ENCODE assay signal across 1 cellular context in genomic region chr5:158273035-158273434, GRCh38.
A peak's percentile ranks its signal among the peaks of the same experiment; 100 is the strongest.
TF ChIP-seq lines count a peak whose summit lies in the region.

No MANE protein-coding gene starts in this region.

TF ChIP-seq in HEK293, 187 proteins besides CTCF, POLR2A, EP300 and RAD21 (continued from another document):
- 0 out of 2 replicates have a peak, but pooled peaks have one; percentile 19 for TF ChIP-seq ZBTB17 (tag by site-specific recombination; IDR thresholded peaks at IDR 0.05)
- 0 out of 2 replicates have a peak, but pooled peaks have one; percentile 26 for TF ChIP-seq TCF7L2 (IDR thresholded peaks at IDR 0.05; ENCODE audit: borderline replicate concordance, low read depth, low read length)
- TF ChIP-seq ZIC2 (tag by site-specific recombination; IDR thresholded peaks at IDR 0.05), result peak; percentile 39; the same call in 1 of the 2 replicates
- 0 out of 2 replicates have a peak, but pooled peaks have one; percentile 29 for TF ChIP-seq SCRT1 (tag by site-specific recombination; IDR thresholded peaks at IDR 0.05; ENCODE audit: borderline replicate concordance)
